ENCODE assay signal across 19 cellular contexts in the genomic region with DNA sequence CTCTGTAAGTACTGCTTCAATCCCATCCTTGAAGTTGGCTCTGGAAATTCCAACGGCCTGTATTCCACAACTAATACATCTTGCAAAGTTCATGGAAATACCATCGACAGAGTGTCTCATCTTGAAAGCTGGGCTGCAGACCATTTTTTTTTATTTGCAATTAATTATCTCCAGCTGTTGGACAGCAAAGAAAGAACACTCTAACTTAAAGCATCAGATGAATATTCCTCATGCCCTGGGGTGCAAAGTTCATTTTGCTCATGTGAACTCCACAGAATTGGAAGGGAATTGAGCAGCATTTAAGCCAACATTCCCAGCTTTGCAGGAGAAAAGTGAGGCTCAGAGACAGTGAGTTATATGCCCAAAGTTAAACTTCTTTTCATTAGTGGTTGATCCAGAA.
A peak's percentile ranks its signal among the peaks of the same experiment; 100 is the strongest.
DNase-seq lines count a peak whose midpoint lies in the region; ATAC-seq and TF ChIP-seq lines count a peak whose summit lies in the region.
"Had no signal": no experiment of that assay in that cellular context is flagged by ENCODE, and none has a peak within 500 bp of the region (broad histone marks: within the 10 kb centered on the region; RNA-seq: fewer than 3 reads in every experiment).

No MANE protein-coding gene starts in this region.

- peak overlapping the region; percentile 35; the same call in 1 of the 2 replicates for H2AFZ ChIP-seq in GM23248
- H2AFZ ChIP-seq: GM23338 had no signal

- H3K4me3 ChIP-seq in AG10803 (ENCODE audit: low read length) (no peak overlapping the region), GM23248 (no peak overlapping the region), fibroblast of mammary gland (ENCODE audit: control insufficient read depth, low read depth, low read length) (no peak overlapping the region), left lung (no peak overlapping the region)
- H3K4me3 ChIP-seq: A549, GM23338, MG63 had no signal

- no peak for TF ChIP-seq CTCF in AG10803 (conservative IDR thresholded peaks at IDR 0.05; ENCODE audit: low read length)
- TF ChIP-seq CTCF in fibroblast of mammary gland (conservative IDR thresholded peaks at IDR 0.05; ENCODE audit: control insufficient read depth, insufficient read depth, low read depth, low read length): no peak
- no peak for TF ChIP-seq CTCF in left lung (IDR thresholded peaks at IDR 0.05)
- no peak for TF ChIP-seq CTCF in progenitor cell of endocrine pancreas (IDR thresholded peaks at IDR 0.05; ENCODE audit: unreplicated experiment)

- H4K20me1 ChIP-seq in GM23248 (ENCODE audit: insufficient read depth): no peaks in the 10 kb centered on the region

- CTCF ChIA-PET in activated CD4-positive, alpha-beta memory T cell treated with anti-CD3 and anti-CD28 coated beads, Interleukin-2, amount 10 ng/mL, durations not matched to agents 7 days and 5 days (lab: Charles Lee): no interaction called here

- in situ Hi-C loops in GM23248 (cut with MboI): no loop called here

- no peaks in the 10 kb centered on the region for H3K36me3 ChIP-seq in GM23248 (ENCODE audit: low read depth)
- no peaks in the 10 kb centered on the region for H3K36me3 ChIP-seq in left lung
- H3K36me3 ChIP-seq: MG63 had no signal

- H3K9ac ChIP-seq in GM23248: peak overlapping the region; percentile 9; the same call in 1 of the 2 replicates

- WGBS in GM23248 (ENCODE audit: low coverage in 1 of 2, low lambda C conversion rate in 2 of 2, missing lambda C conversion rate in 2 of 2), 2 experiments: 5 to 7% methylated on average over 2 of the region's 2 CpGs

- peak; percentile 77 for DNase-seq in AG10803 (ENCODE audit: low read depth)
- DNase-seq in GM23248: peak; percentile 64
- DNase-seq in fibroblast of mammary gland (ENCODE audit: low read depth): peak; percentile 84
- no peak for DNase-seq in left lung
- DNase-seq in progenitor cell of endocrine pancreas (ENCODE audit: low spot score, unreplicated experiment): no peak
- DNase-seq in activated CD4-positive, alpha-beta memory T cell treated with anti-CD3 and anti-CD28 coated beads, Interleukin-2, amount 10 ng/mL, durations not matched to agents 7 days and 5 days: no peak
- DNase-seq: CD4-positive, alpha-beta T cell; Karpas-422; NCI-H1092; NCI-H146; NCI-H2081; NCI-H524; SHP77 treated with DMSO at 0.1 percent for 48 hours had no signal

- H3K4me3 Mint-ChIP-seq in progenitor cell of endocrine pancreas (ENCODE audit: low read depth): no peak overlapping the region
- no peak overlapping the region for H3K4me3 Mint-ChIP-seq in activated CD4-positive, alpha-beta memory T cell treated with anti-CD3 and anti-CD28 coated beads, Interleukin-2, amount 10 ng/mL, durations not matched to agents 7 days and 5 days
- H3K4me3 Mint-ChIP-seq: B cell; CD4-positive, alpha-beta T cell; GM23338 had no signal

- no peaks in the 10 kb centered on the region for H3K27me3 ChIP-seq in GM23248 (replicated peaks; ENCODE audit: insufficient read depth)
- no peaks in the 10 kb centered on the region for H3K27me3 ChIP-seq in left lung
- H3K27me3 ChIP-seq: MG63 had no signal

- peaks cover 24% of the 10 kb centered on the region for H3F3A ChIP-seq in GM23248 (ENCODE audit: insufficient read depth)

- peaks cover 22% of the 10 kb centered on the region for H3K4me1 ChIP-seq in GM23248 (ENCODE audit: insufficient read depth)
- H3K4me1 ChIP-seq in left lung: no peaks in the 10 kb centered on the region
- H3K4me1 ChIP-seq: A549 had no signal

- no peak overlapping the region for H3K27ac Mint-ChIP-seq in progenitor cell of endocrine pancreas
- no peak overlapping the region for H3K27ac Mint-ChIP-seq in activated CD4-positive, alpha-beta memory T cell treated with anti-CD3 and anti-CD28 coated beads, Interleukin-2, amount 10 ng/mL, durations not matched to agents 7 days and 5 days
- H3K27ac Mint-ChIP-seq: B cell; CD4-positive, alpha-beta T cell; GM23338 had no signal

- no peaks in the 10 kb centered on the region for H3K9me2 ChIP-seq in GM23248 (ENCODE audit: insufficient read depth)

- intact Hi-C loops in left lung (cut with DNase I): no loop called here

- POLR2A ChIA-PET in activated CD4-positive, alpha-beta memory T cell treated with anti-CD3 and anti-CD28 coated beads, Interleukin-2, amount 10 ng/mL, durations not matched to agents 7 days and 5 days (lab: Charles Lee): no interaction called here

- H3K79me2 ChIP-seq in GM23248 (ENCODE audit: insufficient read depth): no peaks in the 10 kb centered on the region

- peaks cover under 1% of the 10 kb centered on the region for H3K4me1 Mint-ChIP-seq in progenitor cell of endocrine pancreas (ENCODE audit: low read depth)
- no peaks in the 10 kb centered on the region for H3K4me1 Mint-ChIP-seq in activated CD4-positive, alpha-beta memory T cell treated with anti-CD3 and anti-CD28 coated beads, Interleukin-2, amount 10 ng/mL, durations not matched to agents 7 days and 5 days
- H3K4me1 Mint-ChIP-seq: B cell, GM23338 had no signal

- peaks cover 8% of the 10 kb centered on the region for H3K27me3 Mint-ChIP-seq in progenitor cell of endocrine pancreas
- no peaks in the 10 kb centered on the region for H3K27me3 Mint-ChIP-seq in activated CD4-positive, alpha-beta memory T cell treated with anti-CD3 and anti-CD28 coated beads, Interleukin-2, amount 10 ng/mL, durations not matched to agents 7 days and 5 days
- H3K27me3 Mint-ChIP-seq: B cell; CD4-positive, alpha-beta T cell had no signal

- peak; percentile 50 for ATAC-seq in left lung
- no peak for ATAC-seq in GM21367 (IDR thresholded peaks at IDR 0.05; ENCODE audit: unreplicated experiment)
- ATAC-seq in HG03442 (IDR thresholded peaks at IDR 0.05; ENCODE audit: unreplicated experiment): no peak
- ATAC-seq: A549, GM23338 had no signal

- peak overlapping the region; percentile 77 for H3K4me2 ChIP-seq in GM23248 (ENCODE audit: unreplicated experiment)
- H3K4me2 ChIP-seq: A549, GM23338 had no signal

- H3K9me3 ChIP-seq in GM23248 (ENCODE audit: low read depth) (no peaks in the 10 kb centered on the region), left lung (no peaks in the 10 kb centered on the region)
- H3K9me3 ChIP-seq: A549, MG63 had no signal

- no peaks in the 10 kb centered on the region for H3K36me3 Mint-ChIP-seq in progenitor cell of endocrine pancreas (ENCODE audit: insufficient read depth)
- no peaks in the 10 kb centered on the region for H3K36me3 Mint-ChIP-seq in activated CD4-positive, alpha-beta memory T cell treated with anti-CD3 and anti-CD28 coated beads, Interleukin-2, amount 10 ng/mL, durations not matched to agents 7 days and 5 days (ENCODE audit: low read depth)

- H3K27ac ChIP-seq in GM23248: peak overlapping the region; percentile 43
- H3K27ac ChIP-seq in left lung: no peak overlapping the region
- H3K27ac ChIP-seq: A549 had no signal

- no peaks in the 10 kb centered on the region for H3K9me3 Mint-ChIP-seq in progenitor cell of endocrine pancreas (ENCODE audit: low read depth)
- peaks cover 2% of the 10 kb centered on the region for H3K9me3 Mint-ChIP-seq in activated CD4-positive, alpha-beta memory T cell treated with anti-CD3 and anti-CD28 coated beads, Interleukin-2, amount 10 ng/mL, durations not matched to agents 7 days and 5 days
- H3K9me3 Mint-ChIP-seq: CD4-positive, alpha-beta T cell; GM23338 had no signal

Comparison
In these comparisons a context has a peak if more than half of its experiments do, and no peak if none do; other contexts are left out.
1. DNase-seq: peak in AG10803 (single experiment), GM23248 (single experiment) and fibroblast of mammary gland (single experiment); none in left lung (0 of 2), progenitor cell of endocrine pancreas (single experiment) and activated CD4-positive, alpha-beta memory T cell treated with anti-CD3 and anti-CD28 coated beads, Interleukin-2, amount 10 ng/mL, durations not matched to agents 7 days and 5 days (single experiment).